Comparison of ENCODE assay signal across 8 cellular contexts in the genomic region with DNA sequence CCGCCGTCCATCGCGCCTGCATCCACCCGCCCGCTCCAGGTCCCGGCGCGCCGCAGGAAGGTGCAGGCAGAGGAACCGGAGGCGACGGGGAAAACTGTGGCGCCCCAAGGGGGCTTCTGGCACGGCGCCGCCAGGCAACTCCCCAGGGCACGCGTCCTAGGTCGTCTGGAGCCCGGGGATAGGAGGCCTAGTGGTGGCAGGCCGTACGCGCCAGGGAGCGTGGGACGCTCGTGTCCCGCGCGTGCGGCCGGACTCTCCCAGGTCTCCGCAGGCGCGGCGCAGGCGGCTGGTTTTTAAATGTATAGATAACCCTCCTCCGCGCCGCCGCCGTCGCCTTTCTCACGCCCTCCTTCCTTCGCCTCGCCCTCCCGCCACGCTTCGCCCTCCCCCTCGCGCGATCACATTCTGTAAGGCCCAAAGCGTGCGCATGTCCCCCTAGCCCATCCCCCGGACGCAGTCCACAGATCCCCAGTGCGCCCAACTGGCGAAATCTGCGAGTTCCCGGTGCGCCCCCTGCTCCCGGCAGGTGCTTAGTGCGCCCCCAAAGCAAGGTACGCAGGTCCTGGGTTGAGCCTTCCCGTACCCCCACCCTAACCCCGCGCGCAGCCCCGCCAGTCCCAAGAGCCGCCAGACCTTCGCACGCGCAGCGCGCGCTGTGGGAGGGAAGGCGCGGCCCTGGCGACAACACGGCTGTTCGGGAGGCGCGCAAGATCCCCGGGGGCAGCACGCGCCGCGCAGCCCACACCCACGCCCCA. TPM values are rescaled to one million over a fixed set of nuclear protein-coding genes. Genes with fewer than 3 reads are reported as not detected.
A peak's percentile ranks its signal among the peaks of the same experiment; 100 is the strongest.
DNase-seq lines count a peak whose midpoint lies in the region; ATAC-seq and TF ChIP-seq lines count a peak whose summit lies in the region.

A gene with protein sequence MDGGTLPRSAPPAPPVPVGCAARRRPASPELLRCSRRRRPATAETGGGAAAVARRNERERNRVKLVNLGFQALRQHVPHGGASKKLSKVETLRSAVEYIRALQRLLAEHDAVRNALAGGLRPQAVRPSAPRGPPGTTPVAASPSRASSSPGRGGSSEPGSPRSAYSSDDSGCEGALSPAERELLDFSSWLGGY (minus strand): TSS at position 267 of the 755 bp plus-strand sequence. CDS start 256 bp downstream, at position 11.

- no peaks in the 10 kb centered on the region for H3K9me3 ChIP-seq in cardiac muscle cell (ENCODE audit: low read depth)
- H3K9me3 ChIP-seq in mammary epithelial cell (replicated peaks; ENCODE audit: insufficient read depth, low read length), result no peaks in the 10 kb centered on the region
- no peaks in the 10 kb centered on the region for H3K9me3 ChIP-seq in mesodermal cell (ENCODE audit: control insufficient read depth, low read length)
- H3K9me3 ChIP-seq in upper lobe of right lung, result no peaks in the 10 kb centered on the region

- H3K9ac ChIP-seq in mammary epithelial cell (ENCODE audit: insufficient read depth, low read length), result no peak within 1 kb of the TSS

- peak within 1 kb of the TSS; percentile 73 for H2AFZ ChIP-seq in mammary epithelial cell (ENCODE audit: low read depth, low read length)

- H3K27ac Mint-ChIP-seq in progenitor cell of endocrine pancreas, result no peak within 1 kb of the TSS

- no peaks in the 10 kb centered on the region for H3K36me3 Mint-ChIP-seq in progenitor cell of endocrine pancreas (ENCODE audit: insufficient read depth)

- peaks cover 67% of the 10 kb centered on the region for H3K27me3 Mint-ChIP-seq in progenitor cell of endocrine pancreas

- no peak for TF ChIP-seq CTCF in cardiac muscle cell (IDR thresholded peaks at IDR 0.05; ENCODE audit: low read depth, low read length)
- no peak for TF ChIP-seq CTCF in mammary epithelial cell (conservative IDR thresholded peaks at IDR 0.05 in 1 of 2, IDR thresholded peaks at IDR 0.05 in 1 of 2; ENCODE audit: extremely low read depth in 1 of 2, insufficient read depth in 1 of 2, low read depth in 1 of 2, low read length in 2 of 2)
- TF ChIP-seq CTCF in upper lobe of right lung (IDR thresholded peaks at IDR 0.05), result no peak
- no peak for TF ChIP-seq CTCF in progenitor cell of endocrine pancreas (IDR thresholded peaks at IDR 0.05; ENCODE audit: unreplicated experiment)

- no peak for ATAC-seq in Right ventricle myocardium superior (ENCODE audit: poor library complexity)
- ATAC-seq in upper lobe of right lung, result no peak
- no peak for ATAC-seq in GM21737 (IDR thresholded peaks at IDR 0.05; ENCODE audit: unreplicated experiment)

- DNase-seq in cardiac muscle cell (ENCODE audit: low read depth in 1 of 2, low spot score in 1 of 2) (no peak), Right ventricle myocardium superior (no peak), mammary epithelial cell (peak; percentile 15), upper lobe of right lung (peak; percentile 68), progenitor cell of endocrine pancreas (ENCODE audit: low spot score, unreplicated experiment) (no peak), medulla oblongata (ENCODE audit: extremely low spot score) (no peak)

- H3K27ac ChIP-seq in cardiac muscle cell (no peak within 1 kb of the TSS), mammary epithelial cell (ENCODE audit: insufficient read depth, low read depth, low read length) (no peak within 1 kb of the TSS), mesodermal cell (ENCODE audit: low read depth, low read length, severe bottlenecking) (no peak within 1 kb of the TSS), upper lobe of right lung (peak within 1 kb of the TSS; percentile 58)

- H3K4me3 Mint-ChIP-seq in progenitor cell of endocrine pancreas (ENCODE audit: low read depth), result no peak within 1 kb of the TSS

- no peaks in the 10 kb centered on the region for H3K9me3 Mint-ChIP-seq in progenitor cell of endocrine pancreas (ENCODE audit: low read depth)

- H3K4me2 ChIP-seq in mammary epithelial cell (ENCODE audit: insufficient read depth, low read depth, low read length), result peak within 1 kb of the TSS; percentile 77

- H3K4me3 ChIP-seq in cardiac muscle cell (peak within 1 kb of the TSS; percentile 26), mammary epithelial cell (replicated peaks in 1 of 3; ENCODE audit: insufficient read depth in 1 of 3, low read depth in 2 of 3, low read length in 3 of 3) (peak within 1 kb of the TSS; percentile 4 to 40 (median 33)), mesodermal cell (ENCODE audit: extremely low read depth, insufficient read depth, low read length, poor library complexity, severe bottlenecking) (peak within 1 kb of the TSS; percentile 32), upper lobe of right lung (peak within 1 kb of the TSS; percentile 52)

- H4K20me1 ChIP-seq in mammary epithelial cell (ENCODE audit: insufficient read depth, low read length), result peaks cover 5% of the 10 kb centered on the region

- intact Hi-C loops in Right ventricle myocardium superior (cut with DNase I), result no loop called here
- intact Hi-C loops in mammary epithelial cell (cut with micrococcal nuclease), result loop anchor here (1.0 to 2.0 kb wide), 2 partner anchors 62 to 73 kb away; no protein-coding TSS in a partner anchor
- intact Hi-C loops in upper lobe of right lung (cut with DNase I), result no loop called here

- no TSS peak for BruUV-seq in mammary epithelial cell (replicated peaks; lab: Mats Ljungman, UMichigan)

- H3K4me1 Mint-ChIP-seq in progenitor cell of endocrine pancreas (ENCODE audit: low read depth), result peaks cover 5% of the 10 kb centered on the region

- WGBS in mammary epithelial cell (ENCODE audit: low coverage, missing lambda C conversion rate), result 2% methylated on average over 34 of the region's 89 CpGs
- 20 to 25% methylated on average over 55 to 71 of the region's 89 CpGs for WGBS in mesodermal cell (ENCODE audit: insufficient coverage in 2 of 2), 2 experiments

- in situ Hi-C loops in mammary epithelial cell (cut with MboI; ENCODE audit: low sequenced_read_pairs in 2 of 2), result no loop called here

- H3K27me3 ChIP-seq in cardiac muscle cell (peaks cover 97% of the 10 kb centered on the region), mammary epithelial cell (ENCODE audit: insufficient read depth, low read length) (peaks cover 24% of the 10 kb centered on the region), upper lobe of right lung (peaks cover 29% of the 10 kb centered on the region)

- H3K36me3 ChIP-seq in cardiac muscle cell (no peaks in the 10 kb centered on the region), mammary epithelial cell (ENCODE audit: insufficient read depth, low read length) (no peaks in the 10 kb centered on the region), mesodermal cell (ENCODE audit: control insufficient read depth, insufficient read depth, low read length) (no peaks in the 10 kb centered on the region), upper lobe of right lung (no peaks in the 10 kb centered on the region)

- H3K4me1 ChIP-seq in cardiac muscle cell (ENCODE audit: low read depth) (no peaks in the 10 kb centered on the region), mammary epithelial cell (ENCODE audit: insufficient read depth, low read length) (peaks cover 18% of the 10 kb centered on the region), mesodermal cell (ENCODE audit: control insufficient read depth, insufficient read depth, low read length, poor library complexity, severe bottlenecking) (no peaks in the 10 kb centered on the region), upper lobe of right lung (peaks cover 12% of the 10 kb centered on the region)

- H3K79me2 ChIP-seq in mammary epithelial cell (ENCODE audit: insufficient read depth, low read length), result no peaks in the 10 kb centered on the region

- dilution Hi-C loops in mammary epithelial cell (cut with HindIII; ENCODE audit: low sequenced_read_pairs), result no loop called here

- CTCF ChIA-PET in mammary epithelial cell (lab: Charles Lee; ENCODE audit: low non-redundant PET), result no interaction called here

RNA-seq across cellular contexts. Expression of the gene that starts here (rescaled TPM):
- 0.39 TPM in 1 of 2 replicates, not detected in the other for total RNA-seq in cardiac muscle cell
- polyA plus RNA-seq in cardiac muscle cell, result 0.21 TPM in 1 of 2 replicates, not detected in the other
- 0.11 TPM for total RNA-seq in Right ventricle myocardium superior
- not detected for total RNA-seq in mammary epithelial cell
- 0.05 TPM for polyA plus RNA-seq in mammary epithelial cell
- polyA minus RNA-seq in mammary epithelial cell, result not detected
- polyA plus RNA-seq in mesodermal cell (2013, experiment 1 of 2), result not detected
- not detected for polyA plus RNA-seq in mesodermal cell (2013, experiment 2 of 2)
- 2.2 TPM for total RNA-seq in upper lobe of right lung
- 1.6 and 2.4 TPM in 2 replicates for total RNA-seq in progenitor cell of endocrine pancreas

Comparison
In these comparisons a context has a peak if more than half of its experiments do, and no peak if none do; other contexts are left out.
1. Peak in DNase-seq, H3K4me3 ChIP-seq and H3K4me2 ChIP-seq in mammary epithelial cell; RNA of the gene not detected or under 1 TPM.